In the genomic region with DNA sequence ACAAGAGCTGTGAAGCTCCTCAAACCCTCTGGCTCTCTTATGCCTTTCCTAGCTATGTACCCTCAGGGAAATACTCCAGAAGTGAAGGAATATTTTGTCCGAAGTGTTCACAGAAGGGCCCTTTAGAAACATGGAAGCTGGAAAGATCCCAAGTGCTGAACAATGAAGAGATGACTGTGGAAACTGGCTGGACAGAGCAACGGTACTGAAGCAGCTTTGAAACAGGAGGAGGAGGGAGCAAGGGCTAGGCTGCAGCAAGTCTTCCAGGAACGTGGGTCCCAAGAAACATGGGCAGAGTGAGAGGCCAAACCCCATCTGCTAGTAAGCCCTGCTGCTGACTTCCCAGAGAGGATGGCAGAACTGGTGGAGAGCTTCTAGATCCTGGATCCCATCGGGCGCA, we compare ENCODE assay signal across 1 cellular context.
TF ChIP-seq lines count a peak whose summit lies in the region.

No MANE protein-coding gene starts in this region.

TF ChIP-seq in K562, 482 proteins besides CTCF, POLR2A, EP300 and RAD21 (continued from another document):
- no peak for TF ChIP-seq ZSCAN32 (CRISPR knock-in tag; IDR thresholded peaks at IDR 0.05)
- TF ChIP-seq, protein P1, sequence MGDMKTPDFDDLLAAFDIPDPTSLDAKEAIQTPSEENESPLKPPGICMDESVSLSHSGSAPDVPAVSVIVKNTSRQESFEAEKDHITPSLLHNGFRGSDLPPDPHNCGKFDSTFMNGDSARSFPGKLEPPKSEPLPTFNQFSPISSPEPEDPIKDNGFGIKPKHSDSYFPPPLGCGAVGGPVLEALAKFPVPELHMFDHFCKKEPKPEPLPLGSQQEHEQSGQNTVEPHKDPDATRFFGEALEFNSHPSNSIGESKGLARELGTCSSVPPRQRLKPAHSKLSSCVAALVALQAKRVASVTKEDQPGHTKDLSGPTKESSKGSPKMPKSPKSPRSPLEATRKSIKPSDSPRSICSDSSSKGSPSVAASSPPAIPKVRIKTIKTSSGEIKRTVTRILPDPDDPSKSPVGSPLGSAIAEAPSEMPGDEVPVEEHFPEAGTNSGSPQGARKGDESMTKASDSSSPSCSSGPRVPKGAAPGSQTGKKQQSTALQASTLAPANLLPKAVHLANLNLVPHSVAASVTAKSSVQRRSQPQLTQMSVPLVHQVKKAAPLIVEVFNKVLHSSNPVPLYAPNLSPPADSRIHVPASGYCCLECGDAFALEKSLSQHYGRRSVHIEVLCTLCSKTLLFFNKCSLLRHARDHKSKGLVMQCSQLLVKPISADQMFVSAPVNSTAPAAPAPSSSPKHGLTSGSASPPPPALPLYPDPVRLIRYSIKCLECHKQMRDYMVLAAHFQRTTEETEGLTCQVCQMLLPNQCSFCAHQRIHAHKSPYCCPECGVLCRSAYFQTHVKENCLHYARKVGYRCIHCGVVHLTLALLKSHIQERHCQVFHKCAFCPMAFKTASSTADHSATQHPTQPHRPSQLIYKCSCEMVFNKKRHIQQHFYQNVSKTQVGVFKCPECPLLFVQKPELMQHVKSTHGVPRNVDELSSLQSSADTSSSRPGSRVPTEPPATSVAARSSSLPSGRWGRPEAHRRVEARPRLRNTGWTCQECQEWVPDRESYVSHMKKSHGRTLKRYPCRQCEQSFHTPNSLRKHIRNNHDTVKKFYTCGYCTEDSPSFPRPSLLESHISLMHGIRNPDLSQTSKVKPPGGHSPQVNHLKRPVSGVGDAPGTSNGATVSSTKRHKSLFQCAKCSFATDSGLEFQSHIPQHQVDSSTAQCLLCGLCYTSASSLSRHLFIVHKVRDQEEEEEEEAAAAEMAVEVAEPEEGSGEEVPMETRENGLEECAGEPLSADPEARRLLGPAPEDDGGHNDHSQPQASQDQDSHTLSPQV (IDR thresholded peaks at IDR 0.05), result 0 out of 2 replicates have a peak, but pooled peaks have one; percentile 31
- TF ChIP-seq UBTF (IDR thresholded peaks at IDR 0.05; ENCODE audit: borderline replicate concordance in 1 of 2, low read depth in 2 of 2, low read length in 2 of 2), result peak in 1 of 2 experiments; percentile 88; a peak in 2 of 4 replicates
- TF ChIP-seq FOXK2 (conservative IDR thresholded peaks at IDR 0.05 in 1 of 2, IDR thresholded peaks at IDR 0.05 in 1 of 2; ENCODE audit: low read depth in 2 of 2), result no peak
- TF ChIP-seq TBP (optimal IDR thresholded peaks at IDR 0.05; ENCODE audit: low read depth, low read length), result peak; percentile 36
- peak; percentile 78 for TF ChIP-seq EHMT2 (IDR thresholded peaks at IDR 0.05)
- no peak for TF ChIP-seq NUFIP1 (IDR thresholded peaks at IDR 0.05; ENCODE audit: partially characterized antibody)
- TF ChIP-seq CXXC5 (CRISPR knock-in tag; IDR thresholded peaks at IDR 0.05), result 0 out of 2 replicates have a peak, but pooled peaks have one; percentile 38
- TF ChIP-seq ZNF347 (CRISPR knock-in tag; IDR thresholded peaks at IDR 0.05; ENCODE audit: low read depth), result no peak
- no peak for TF ChIP-seq GABPB2 (CRISPR knock-in tag; conservative IDR thresholded peaks at IDR 0.05)
- TF ChIP-seq ARID1B (IDR thresholded peaks at IDR 0.05), result peak; percentile 23; the same call in 1 of the 2 replicates
- TF ChIP-seq ZNF384 (IDR thresholded peaks at IDR 0.05; ENCODE audit: low read depth, low read length), result 0 out of 2 replicates have a peak, but pooled peaks have one; percentile 20
- TF ChIP-seq NBN (IDR thresholded peaks at IDR 0.05; ENCODE audit: low read depth), result no peak
